Comparison of ENCODE assay signal across 14 cellular contexts in genomic region chr3:175672119-175672689, GRCh38.
A peak's percentile ranks its signal among the peaks of the same experiment; 100 is the strongest.
DNase-seq lines count a peak whose midpoint lies in the region; ATAC-seq, FAIRE-seq and TF ChIP-seq lines count a peak whose summit lies in the region.
"Had no signal": no experiment of that assay in that cellular context is flagged by ENCODE, and none has a peak within 500 bp of the region (broad histone marks: within the 10 kb centered on the region; RNA-seq: fewer than 3 reads in every experiment).

No MANE protein-coding gene starts in this region.

- 3% methylated on average over 6 of the region's 6 CpGs for WGBS in A549 (ENCODE audit: missing lambda C conversion rate)
- 24% methylated on average over 6 of the region's 6 CpGs for WGBS in esophagus muscularis mucosa

- TF ChIP-seq EP300 in A549 (IDR thresholded peaks at IDR 0.05) (no peak), esophagus muscularis mucosa (IDR thresholded peaks at IDR 0.05) (no peak)

- no peak for TF ChIP-seq CTCF in A549 (IDR thresholded peaks at IDR 0.05)
- no peak for TF ChIP-seq CTCF in esophagus muscularis mucosa (IDR thresholded peaks at IDR 0.05)

- FAIRE-seq in A549 (lab: Jason Lieb, UNC) (no peak), frontal cortex (lab: Jason Lieb, UNC) (no peak)
- FAIRE-seq: urothelium cell line had no signal

- peak overlapping the region; percentile 35 for H3K4me3 ChIP-seq in A549
- peak overlapping the region; percentile 30 to 50 (median 33) for H3K4me3 ChIP-seq in esophagus muscularis mucosa
- H3K4me3 ChIP-seq in muscle layer of duodenum (ENCODE audit: low read depth in 1 of 2, low read length in 2 of 2): peak overlapping the region; percentile 24 to 52
- H3K4me3 ChIP-seq: colonic mucosa had no signal

- H3K4me1 ChIP-seq in A549 (no peaks in the 10 kb centered on the region), esophagus muscularis mucosa (no peaks in the 10 kb centered on the region), muscle layer of duodenum (ENCODE audit: control insufficient read depth in 1 of 2, insufficient read depth in 2 of 2, low read length in 2 of 2) (no peaks in the 10 kb centered on the region)
- H3K4me1 ChIP-seq: colonic mucosa had no signal

- TF ChIP-seq POLR2A in A549 (IDR thresholded peaks at IDR 0.05; ENCODE audit: low read length) (no peak), esophagus muscularis mucosa (IDR thresholded peaks at IDR 0.05; ENCODE audit: low read depth) (no peak)

- CTCF ChIA-PET in A549 (lab: Yijun Ruan, JAX): no interaction called here

- POLR2A ChIA-PET in A549 (lab: Yijun Ruan, JAX): no interaction called here

- no peak for ATAC-seq in A549
- ATAC-seq: activated CD8-positive, alpha-beta T cell treated with anti-CD3 and anti-CD28 coated beads, Interleukin-2, amount 10 ng/mL, durations not matched to agents 7 days and 5 days had no signal

- H3K27ac ChIP-seq in A549 (no peak overlapping the region), esophagus muscularis mucosa (replicated peaks in 1 of 4) (no peak overlapping the region), muscle layer of duodenum (ENCODE audit: low read length) (no peak overlapping the region)
- H3K27ac ChIP-seq: colonic mucosa had no signal

- intact Hi-C loops in esophagus muscularis mucosa (cut with DNase I): no loop called here

- H3K9me3 ChIP-seq in A549 (no peaks in the 10 kb centered on the region), esophagus muscularis mucosa (no peaks in the 10 kb centered on the region), muscle layer of duodenum (ENCODE audit: control insufficient read depth in 1 of 2, low read length in 2 of 2) (no peaks in the 10 kb centered on the region)
- H3K9me3 ChIP-seq: colonic mucosa had no signal

- H3K27me3 ChIP-seq in esophagus muscularis mucosa (no peaks in the 10 kb centered on the region), muscle layer of duodenum (ENCODE audit: low read depth, low read length) (no peaks in the 10 kb centered on the region)
- H3K27me3 ChIP-seq: colonic mucosa had no signal

- H3K36me3 ChIP-seq in esophagus muscularis mucosa (no peaks in the 10 kb centered on the region), muscle layer of duodenum (ENCODE audit: control insufficient read depth in 1 of 2, insufficient read depth in 2 of 2, low read length in 2 of 2) (no peaks in the 10 kb centered on the region)
- H3K36me3 ChIP-seq: colonic mucosa had no signal

- H3K4me2 ChIP-seq in A549: peak overlapping the region; percentile 65

- DNase-seq in A549 (ENCODE audit: low read depth in 1 of 2, low spot score in 1 of 2) (peak in 1 of 2 experiments; percentile 1), HT1080 (ENCODE audit: low read depth) (peak; percentile 54), esophagus muscularis mucosa (ENCODE audit: extremely low spot score) (no peak), LoVo (ENCODE audit: low spot score) (no peak), SIG-M5 treated with dmso at 0.1 percent for 504 hours (lab: John Stamatoyannopoulos, UW; ENCODE audit: unreplicated experiment) (no peak), NCI-H82 treated with DMSO at 0.1 percent for 48 hours (lab: John Stamatoyannopoulos, UW; ENCODE audit: unreplicated experiment) (no peak), frontal cortex (ENCODE audit: low spot score in 2 of 2) (no peak)
- DNase-seq: activated CD8-positive, alpha-beta T cell treated with anti-CD3 and anti-CD28 coated beads, Interleukin-2, amount 10 ng/mL, durations not matched to agents 7 days and 5 days; Calu3; colonic mucosa; MM.1S; stimulated activated CD4-positive, alpha-beta T cell treated with anti-CD3 and anti-CD28 coated beads, Interleukin-2, amount 100 ng/mL, for 24 hours had no signal

- no peak for TF ChIP-seq RAD21 in A549 (conservative IDR thresholded peaks at IDR 0.05 in 1 of 2, IDR thresholded peaks at IDR 0.05 in 1 of 2)

TF ChIP-seq in A549, 52 proteins besides CTCF, POLR2A, EP300 and RAD21:
- no peak for TF ChIP-seq ATOH8 (CRISPR knock-in tag; IDR thresholded peaks at IDR 0.05; ENCODE audit: low read depth)
- TF ChIP-seq HES2 (IDR thresholded peaks at IDR 0.05): no peak
- TF ChIP-seq HOXB5 (CRISPR knock-in tag; IDR thresholded peaks at IDR 0.05): no peak
- TF ChIP-seq RCOR1 (IDR thresholded peaks at IDR 0.05; ENCODE audit: low read depth, low read length): no peak
- TF ChIP-seq HOXB13 (CRISPR knock-in tag; IDR thresholded peaks at IDR 0.05; ENCODE audit: low read depth): no peak
